8 cellular contexts compared by ENCODE assay signal in genomic region chr12:51323966-51324895, GRCh38. TPM values are rescaled to one million over a fixed set of nuclear protein-coding genes. Genes with fewer than 3 reads are reported as not detected.
DNase-seq lines count a peak whose midpoint lies in the region; ATAC-seq and TF ChIP-seq lines count a peak whose summit lies in the region.

Gene BIN2, minus strand, starts transcription at chr12:51324174. Its CDS starts 72 bp downstream, at chr12:51324102.

- H3K79me2 ChIP-seq in GM23338 (replicated peaks; ENCODE audit: insufficient read depth): no peaks in the 10 kb centered on the region

- H3K9me3 Mint-ChIP-seq in GM23338 (no peaks in the 10 kb centered on the region), nephron progenitor cell (no peaks in the 10 kb centered on the region)

- H3F3A ChIP-seq in GM23338 (replicated peaks; ENCODE audit: low read depth): 0 out of 2 replicates have a peak, but pooled peaks cover 4% of the 10 kb centered on the region

- peak within 1 kb of the TSS; percentile 74 for H2AFZ ChIP-seq in GM23338

- H3K27ac ChIP-seq in GM23338 (ENCODE audit: low read depth): no peak within 1 kb of the TSS
- H3K27ac ChIP-seq in thyroid gland: no peak within 1 kb of the TSS

- H3K4me1 Mint-ChIP-seq in GM23338: peaks cover 21% of the 10 kb centered on the region
- peaks cover 37% of the 10 kb centered on the region for H3K4me1 Mint-ChIP-seq in nephron progenitor cell

- no peaks in the 10 kb centered on the region for H4K20me1 ChIP-seq in GM23338 (replicated peaks; ENCODE audit: insufficient read depth)

- H3K9me3 ChIP-seq in thyroid gland: no peaks in the 10 kb centered on the region

- no peak; the same call in 2 of the 3 replicates for ATAC-seq in GM23338
- no peak for ATAC-seq in HG02870 (IDR thresholded peaks at IDR 0.05; ENCODE audit: unreplicated experiment)

- no peak within 1 kb of the TSS; the same call in 2 of the 3 replicates for H3K4me3 Mint-ChIP-seq in GM23338
- no peak within 1 kb of the TSS for H3K4me3 Mint-ChIP-seq in nephron progenitor cell

- H3K4me2 ChIP-seq in GM23338: no peak within 1 kb of the TSS

- H3K36me3 Mint-ChIP-seq in GM23338 (ENCODE audit: low read depth) (no peaks in the 10 kb centered on the region), nephron progenitor cell (ENCODE audit: low read depth) (no peaks in the 10 kb centered on the region)

- TF ChIP-seq CTCF in GM23338 (conservative IDR thresholded peaks at IDR 0.05; ENCODE audit: low read depth in 2 of 2) (no peak), nephron progenitor cell (IDR thresholded peaks at IDR 0.05) (no peak), thyroid gland (IDR thresholded peaks at IDR 0.05) (no peak)

- no peak within 1 kb of the TSS for H3K27ac Mint-ChIP-seq in GM23338
- peak within 1 kb of the TSS; percentile 36 for H3K27ac Mint-ChIP-seq in nephron progenitor cell

- H3K36me3 ChIP-seq in GM23338 (ENCODE audit: insufficient read depth) (no peaks in the 10 kb centered on the region), thyroid gland (no peaks in the 10 kb centered on the region)

- H3K4me3 ChIP-seq in GM23338 (no peak within 1 kb of the TSS), thyroid gland (replicated peaks in 1 of 3) (no peak within 1 kb of the TSS)

- peak; percentile 89 for DNase-seq in GDM1 (lab: John Stamatoyannopoulos, UW)
- DNase-seq in GM23338 (ENCODE audit: low spot score): no peak
- DNase-seq in RPMI8226: peak; percentile 87
- DNase-seq in activated gamma-delta T cell treated with anti-CD3 and anti-CD28 coated beads, Interleukin-2, amount 50 U/mL, for 16 hours (ENCODE audit: low read depth): peak; percentile 67
- no peak for DNase-seq in nephron progenitor cell
- DNase-seq in thyroid gland: peak; percentile 8 to 27
- no peak for DNase-seq in middle frontal gyrus (ENCODE audit: extremely low spot score, low spot score)

- no peak for TF ChIP-seq POLR2A in thyroid gland (IDR thresholded peaks at IDR 0.05)

- H3K27me3 ChIP-seq in GM23338 (ENCODE audit: insufficient read depth): no peaks in the 10 kb centered on the region
- H3K27me3 ChIP-seq in thyroid gland: no peaks in the 10 kb centered on the region

- peaks cover 11% of the 10 kb centered on the region for H3K4me1 ChIP-seq in GM23338 (ENCODE audit: insufficient read depth)
- peaks cover 0 to 6% of the 10 kb centered on the region in 2 donors for H3K4me1 ChIP-seq in thyroid gland

- WGBS in thyroid gland, 2 donors: 92 to 95% methylated on average over 37 to 51 of the region's 60 CpGs

- intact Hi-C loops in thyroid gland (cut with DNase I): no loop called here

- 0 out of 2 replicates have a peak, but pooled peaks cover 2% of the 10 kb centered on the region for H3K9me2 ChIP-seq in GM23338 (ENCODE audit: insufficient read depth)

- H3K27me3 Mint-ChIP-seq in GM23338 (ENCODE audit: insufficient read depth, low read depth, poor library complexity) (peaks cover 2% of the 10 kb centered on the region), nephron progenitor cell (ENCODE audit: low read depth, poor library complexity) (peaks cover 4% of the 10 kb centered on the region)

TF ChIP-seq in GM23338, 12 proteins besides CTCF, POLR2A, EP300 and RAD21:
- TF ChIP-seq ETS1 (IDR thresholded peaks at IDR 0.05) (no peak), STAT1 (IDR thresholded peaks at IDR 0.05; ENCODE audit: unreplicated experiment) (no peak), POLR2AphosphoS5 (IDR thresholded peaks at IDR 0.05; ENCODE audit: low read depth) (no peak), NANOG (IDR thresholded peaks at IDR 0.05; ENCODE audit: borderline replicate concordance) (no peak), EZH2phosphoT487 (IDR thresholded peaks at IDR 0.05; ENCODE audit: unreplicated experiment) (no peak), ZNF331 (CRISPR knock-in tag; IDR thresholded peaks at IDR 0.05; ENCODE audit: low read depth) (no peak)
TF ChIP-seq in GM23338: peak in this region for 0.

RNA-seq across cellular contexts. Expression of gene BIN2, which starts in this region (rescaled TPM):
- 0.23 TPM in 1 of 2 replicates, not detected in the other for total RNA-seq in GM23338 (2014; rRNA removed; shearing (Covaris generic))
- 0.17 TPM in 1 of 2 replicates, not detected in the other for polyA plus RNA-seq in GM23338 (2016; fragmentation: Nextera tagmentation; extraction: Ambion mirVana)
- total RNA-seq in thyroid gland: 1 to 10 TPM; 1.3 to 3.0 (median 2.5) TPM

Comparison
In these comparisons a context has a peak if more than half of its experiments do, and no peak if none do; other contexts are left out.
1. DNase-seq: peak in GDM1 (single experiment), RPMI8226 (single experiment), activated gamma-delta T cell treated with anti-CD3 and anti-CD28 coated beads, Interleukin-2, amount 50 U/mL, for 16 hours (single experiment) and thyroid gland (2 of 2); none in GM23338 (single experiment), nephron progenitor cell (single experiment) and middle frontal gyrus (single experiment).